Comparison of ENCODE assay signal across 15 cellular contexts in genomic region chr2:121210691-121211090, GRCh38.
A peak's percentile ranks its signal among the peaks of the same experiment; 100 is the strongest.
DNase-seq lines count a peak whose midpoint lies in the region; ATAC-seq, FAIRE-seq and TF ChIP-seq lines count a peak whose summit lies in the region.
"Had no signal": no experiment of that assay in that cellular context is flagged by ENCODE, and none has a peak within 500 bp of the region (broad histone marks: within the 10 kb centered on the region; RNA-seq: fewer than 3 reads in every experiment).

No MANE protein-coding gene starts in this region.

- no peaks in the 10 kb centered on the region for H3K4me1 Mint-ChIP-seq in activated CD4-positive, alpha-beta memory T cell treated with anti-CD3 and anti-CD28 coated beads, Interleukin-2, amount 10 ng/mL, durations not matched to agents 7 days and 5 days
- H3K4me1 Mint-ChIP-seq: activated naive CD4-positive, alpha-beta T cell treated with anti-CD3 and anti-CD28 coated beads, Interleukin-2, amount 50 U/mL, for 24 hours; memory B cell had no signal

- H3K9me3 Mint-ChIP-seq in activated CD4-positive, alpha-beta memory T cell treated with anti-CD3 and anti-CD28 coated beads, Interleukin-2, amount 10 ng/mL, durations not matched to agents 7 days and 5 days, result no peaks in the 10 kb centered on the region
- H3K9me3 Mint-ChIP-seq: activated naive CD4-positive, alpha-beta T cell treated with anti-CD3 and anti-CD28 coated beads, Interleukin-2, amount 50 U/mL, for 24 hours; memory B cell had no signal

- no peaks in the 10 kb centered on the region for H3K36me3 ChIP-seq in mucosa of descending colon (ENCODE audit: low read depth)
- H3K36me3 ChIP-seq: ovary, tibial artery had no signal

- CTCF ChIA-PET in activated CD4-positive, alpha-beta memory T cell treated with anti-CD3 and anti-CD28 coated beads, Interleukin-2, amount 10 ng/mL, durations not matched to agents 7 days and 5 days (lab: Charles Lee), result no interaction called here

- H3K4me1 ChIP-seq in mucosa of descending colon (ENCODE audit: low read depth), result peaks cover 23% of the 10 kb centered on the region
- H3K4me1 ChIP-seq: tibial artery had no signal

- H3K4me3 Mint-ChIP-seq in activated CD4-positive, alpha-beta memory T cell treated with anti-CD3 and anti-CD28 coated beads, Interleukin-2, amount 10 ng/mL, durations not matched to agents 7 days and 5 days, result no peak overlapping the region
- H3K4me3 Mint-ChIP-seq: activated naive CD4-positive, alpha-beta T cell treated with anti-CD3 and anti-CD28 coated beads, Interleukin-2, amount 50 U/mL, for 24 hours; memory B cell had no signal

- intact Hi-C loops in mucosa of descending colon (cut with DNase I, micrococcal nuclease), result no loop called here

- peak; percentile 24 for DNase-seq in AG08396 (ENCODE audit: low spot score)
- DNase-seq in LNCaP clone FGC (ENCODE audit: low read depth), result peak; percentile 7
- peak; percentile 46 for DNase-seq in epithelial cell of esophagus (ENCODE audit: low read depth)
- peak; percentile 82 to 86 (median 85) for DNase-seq in mucosa of descending colon
- no peak for DNase-seq in HTR-8/SVneo (ENCODE audit: insufficient read length, low spot score)
- DNase-seq in activated CD4-positive, alpha-beta memory T cell treated with anti-CD3 and anti-CD28 coated beads, Interleukin-2, amount 10 ng/mL, durations not matched to agents 7 days and 5 days, result no peak
- DNase-seq: cerebellar nuclear complex, hypothalamus, NCI-H1105 treated with DMSO at 0.1 percent for 48 hours, ovary, tibial artery had no signal

- H3K27ac Mint-ChIP-seq in activated CD4-positive, alpha-beta memory T cell treated with anti-CD3 and anti-CD28 coated beads, Interleukin-2, amount 10 ng/mL, durations not matched to agents 7 days and 5 days, result no peak overlapping the region
- H3K27ac Mint-ChIP-seq: activated naive CD4-positive, alpha-beta T cell treated with anti-CD3 and anti-CD28 coated beads, Interleukin-2, amount 50 U/mL, for 24 hours; memory B cell had no signal

- H3K4me3 ChIP-seq in LNCaP clone FGC (ENCODE audit: low read depth, low read length) (no peak overlapping the region), epithelial cell of esophagus (ENCODE audit: low read length) (no peak overlapping the region), mucosa of descending colon (no peak overlapping the region)
- H3K4me3 ChIP-seq: ovary, tibial artery had no signal

- no peaks in the 10 kb centered on the region for H3K27me3 Mint-ChIP-seq in activated CD4-positive, alpha-beta memory T cell treated with anti-CD3 and anti-CD28 coated beads, Interleukin-2, amount 10 ng/mL, durations not matched to agents 7 days and 5 days

- TF ChIP-seq CTCF in LNCaP clone FGC (IDR thresholded peaks at IDR 0.05; ENCODE audit: control insufficient read depth, extremely low read depth, insufficient read depth) (no peak), epithelial cell of esophagus (IDR thresholded peaks at IDR 0.05; ENCODE audit: insufficient read depth, low read depth, low read length, missing control alignments) (no peak), mucosa of descending colon (IDR thresholded peaks at IDR 0.05) (no peak)

- FAIRE-seq in HTR-8/SVneo (lab: Jason Lieb, UNC), result no peak

- ATAC-seq in mucosa of descending colon (peak; percentile 75), GM18517 (IDR thresholded peaks at IDR 0.05; ENCODE audit: unreplicated experiment) (no peak), HG02610 (IDR thresholded peaks at IDR 0.05; ENCODE audit: unreplicated experiment) (no peak)

- POLR2A ChIA-PET in activated CD4-positive, alpha-beta memory T cell treated with anti-CD3 and anti-CD28 coated beads, Interleukin-2, amount 10 ng/mL, durations not matched to agents 7 days and 5 days (lab: Charles Lee), result no interaction called here

- H3K36me3 Mint-ChIP-seq in activated CD4-positive, alpha-beta memory T cell treated with anti-CD3 and anti-CD28 coated beads, Interleukin-2, amount 10 ng/mL, durations not matched to agents 7 days and 5 days (ENCODE audit: low read depth), result no peaks in the 10 kb centered on the region
- H3K36me3 Mint-ChIP-seq: activated naive CD4-positive, alpha-beta T cell treated with anti-CD3 and anti-CD28 coated beads, Interleukin-2, amount 50 U/mL, for 24 hours; memory B cell had no signal

- no peaks in the 10 kb centered on the region for H3K9me3 ChIP-seq in mucosa of descending colon
- H3K9me3 ChIP-seq: ovary, tibial artery had no signal

Comparison
In these comparisons a context has a peak if more than half of its experiments do, and no peak if none do; other contexts are left out.
1. DNase-seq: peak in AG08396 (single experiment), LNCaP clone FGC (single experiment), epithelial cell of esophagus (single experiment) and mucosa of descending colon (3 of 3); none in HTR-8/SVneo (single experiment) and activated CD4-positive, alpha-beta memory T cell treated with anti-CD3 and anti-CD28 coated beads, Interleukin-2, amount 10 ng/mL, durations not matched to agents 7 days and 5 days (single experiment).